8 cellular contexts compared by ENCODE assay signal in genomic region chr1:181083842-181084605, GRCh38. TPM values are rescaled to one million over a fixed set of nuclear protein-coding genes. Genes with fewer than 3 reads are reported as not detected.
A peak's percentile ranks its signal among the peaks of the same experiment; 100 is the strongest.
DNase-seq lines count a peak whose midpoint lies in the region; ATAC-seq and FAIRE-seq lines count a peak whose summit lies in the region.

No MANE protein-coding gene starts in this region.

- intact Hi-C loops in Right ventricle myocardium superior (cut with DNase I) (loop anchor here (2.0 kb wide), 1 partner anchor 57 kb away; no protein-coding TSS in a partner anchor), cardiac septum (cut with DNase I) (loop anchor here (1.0 to 10.0 kb wide), 3 partner anchors 47 to 341 kb away; no protein-coding TSS in a partner anchor)
- intact Hi-C loops in activated CD4-positive, alpha-beta T cell treated with anti-CD3 and anti-CD28 coated beads, Interleukin-2, amount 10 ng/mL, durations not matched to agents 24 days and 14 days (cut with micrococcal nuclease) = loop anchor here (1.0 kb wide), 2 partner anchors 58 to 82 kb away; no protein-coding TSS in a partner anchor

- ATAC-seq in Right ventricle myocardium superior (ENCODE audit: poor library complexity) (peak; percentile 52), HG02678 (IDR thresholded peaks at IDR 0.05; ENCODE audit: unreplicated experiment) (peak; percentile 42), esophagus mucosa (peak; percentile 42)

- H3K27me3 Mint-ChIP-seq in activated CD4-positive, alpha-beta T cell treated with anti-CD3 and anti-CD28 coated beads, Interleukin-2, amount 10 ng/mL, durations not matched to agents 24 days and 14 days = peaks cover 18% of the 10 kb centered on the region

- H3K36me3 Mint-ChIP-seq in activated CD4-positive, alpha-beta T cell treated with anti-CD3 and anti-CD28 coated beads, Interleukin-2, amount 10 ng/mL, durations not matched to agents 24 days and 14 days (ENCODE audit: low read depth) = peaks cover 3% of the 10 kb centered on the region

- no peaks in the 10 kb centered on the region for H3K9me3 Mint-ChIP-seq in activated CD4-positive, alpha-beta T cell treated with anti-CD3 and anti-CD28 coated beads, Interleukin-2, amount 10 ng/mL, durations not matched to agents 24 days and 14 days

- H3K4me3 Mint-ChIP-seq in activated CD4-positive, alpha-beta T cell treated with anti-CD3 and anti-CD28 coated beads, Interleukin-2, amount 10 ng/mL, durations not matched to agents 24 days and 14 days = peak overlapping the region; percentile 2

- peak overlapping the region; percentile 1 for H3K27ac Mint-ChIP-seq in activated CD4-positive, alpha-beta T cell treated with anti-CD3 and anti-CD28 coated beads, Interleukin-2, amount 10 ng/mL, durations not matched to agents 24 days and 14 days

- DNase-seq in Right ventricle myocardium superior (peak; percentile 47), cardiac septum (ENCODE audit: low spot score) (no peak), NCI-H460 (ENCODE audit: extremely low read depth, low read depth) (peak; percentile 64), pons (ENCODE audit: low spot score) (peak; percentile 69), HTR-8/SVneo (ENCODE audit: insufficient read length, low spot score) (no peak)
- DNase-seq in activated CD4-positive, alpha-beta T cell treated with anti-CD3 and anti-CD28 coated beads, Interleukin-2, amount 10 ng/mL, durations not matched to agents 24 days and 14 days = peak; percentile 88

- no peak for FAIRE-seq in HTR-8/SVneo (lab: Jason Lieb, UNC)

- peaks cover 36% of the 10 kb centered on the region for H3K4me1 Mint-ChIP-seq in activated CD4-positive, alpha-beta T cell treated with anti-CD3 and anti-CD28 coated beads, Interleukin-2, amount 10 ng/mL, durations not matched to agents 24 days and 14 days

RNA-seq across cellular contexts. Expression of gene IER5, which starts 4.5 kb away (rescaled TPM):
- total RNA-seq in Right ventricle myocardium superior = 15.1 TPM
- 20.5 TPM for total RNA-seq in cardiac septum
- 29.6 and 35.8 TPM in 2 replicates for total RNA-seq in NCI-H460 (2014; rRNA removed; shearing (Covaris generic))
- 25.4 and 26.6 TPM in 2 replicates for polyA plus RNA-seq in NCI-H460 (2014; cell fraction: nucleus; rRNA removed)
- 48.3 and 48.6 TPM in 2 replicates for total RNA-seq in activated CD4-positive, alpha-beta T cell treated with anti-CD3 and anti-CD28 coated beads, Interleukin-2, amount 10 ng/mL, durations not matched to agents 24 days and 14 days
- 21.4 TPM for total RNA-seq in esophagus mucosa

RNA-seq across cellular contexts. Expression of gene MR1, which starts 50.2 kb away (rescaled TPM):
- total RNA-seq in Right ventricle myocardium superior (3.3 TPM), cardiac septum (4.6 TPM), esophagus mucosa (16.3 TPM)
- 10.0 and 11.5 TPM in 2 replicates for total RNA-seq in NCI-H460 (2014; rRNA removed; shearing (Covaris generic))
- 2.3 and 10.4 TPM in 2 replicates for polyA plus RNA-seq in NCI-H460 (2014; cell fraction: nucleus; rRNA removed)
- total RNA-seq in activated CD4-positive, alpha-beta T cell treated with anti-CD3 and anti-CD28 coated beads, Interleukin-2, amount 10 ng/mL, durations not matched to agents 24 days and 14 days = 14.6 and 16.2 TPM in 2 replicates

Comparison
In these comparisons a context has a peak if more than half of its experiments do, and no peak if none do; other contexts are left out.
1. DNase-seq: peak in Right ventricle myocardium superior (single experiment), NCI-H460 (single experiment), activated CD4-positive, alpha-beta T cell treated with anti-CD3 and anti-CD28 coated beads, Interleukin-2, amount 10 ng/mL, durations not matched to agents 24 days and 14 days (single experiment) and pons (single experiment); none in cardiac septum (single experiment) and HTR-8/SVneo (single experiment).
2. Peak in every context shown above with its lines, with median percentiles within 50 percentile points of each other: ATAC-seq.